10 cellular contexts compared by ENCODE assay signal in the genomic region with DNA sequence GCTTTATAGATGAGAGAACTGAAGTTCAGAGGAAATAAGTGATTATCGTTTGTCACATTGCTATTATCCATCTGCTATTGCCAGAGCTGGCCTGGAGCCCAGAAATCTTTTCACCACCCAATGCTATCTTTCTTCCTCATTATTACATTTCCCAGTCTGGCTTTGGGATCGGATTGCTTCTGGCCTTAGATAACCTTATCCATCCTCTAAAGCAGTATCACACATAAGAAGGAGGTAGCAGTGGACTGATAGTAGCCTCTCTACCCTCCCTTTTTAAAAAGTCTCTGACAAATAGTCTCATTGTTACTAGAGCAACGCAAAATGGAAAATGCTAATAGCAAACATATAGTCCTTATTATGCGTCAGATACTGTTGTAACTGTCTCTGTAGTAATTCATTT. TPM values are rescaled to one million over a fixed set of nuclear protein-coding genes. Genes with fewer than 3 reads are reported as not detected.
DNase-seq lines count a peak whose midpoint lies in the region; ATAC-seq and TF ChIP-seq lines count a peak whose summit lies in the region.
"Had no signal": no experiment of that assay in that cellular context is flagged by ENCODE, and none has a peak within 500 bp of the region (broad histone marks: within the 10 kb centered on the region; RNA-seq: fewer than 3 reads in every experiment).

No MANE protein-coding gene starts in this region.

- H3K27me3 Mint-ChIP-seq in GM23338 (ENCODE audit: insufficient read depth, low read depth, poor library complexity) = no peaks in the 10 kb centered on the region

- H3K79me2 ChIP-seq in GM23338 (replicated peaks; ENCODE audit: insufficient read depth) = peaks cover 23% of the 10 kb centered on the region

- H3K9me2 ChIP-seq in GM23338 (ENCODE audit: insufficient read depth) = no peaks in the 10 kb centered on the region

- 0 out of 2 replicates have a peak overlapping the region, but pooled peaks have one; percentile 44 for H2AFZ ChIP-seq in GM23338

- H3K27ac ChIP-seq in GM23338 (ENCODE audit: low read depth) (no peak overlapping the region), caudate nucleus (ENCODE audit: low read depth, low read length) (no peak overlapping the region), RWPE1 (no peak overlapping the region)

- no peak overlapping the region for H3K4me2 ChIP-seq in GM23338

- H3K27me3 ChIP-seq in GM23338 (ENCODE audit: insufficient read depth) = peaks cover 3% of the 10 kb centered on the region; the same call in 1 of the 2 replicates

- H3F3A ChIP-seq in GM23338 (replicated peaks; ENCODE audit: low read depth) = no peaks in the 10 kb centered on the region

- H3K36me3 ChIP-seq in GM23338 (ENCODE audit: insufficient read depth) = no peaks in the 10 kb centered on the region

- CTCF ChIA-PET in RWPE1 (lab: Yijun Ruan, JAX) = no interaction called here

- H3K4me1 ChIP-seq in GM23338 (ENCODE audit: insufficient read depth) = no peaks in the 10 kb centered on the region

- DNase-seq in GM23338 (ENCODE audit: low spot score) = no peak
- DNase-seq in NCI-H2227 (lab: John Stamatoyannopoulos, UW; ENCODE audit: unreplicated experiment) = peak; percentile 75
- DNase-seq in choroid plexus epithelial cell (ENCODE audit: low read depth) = peak; percentile 16
- peak; percentile 22 for DNase-seq in pons (ENCODE audit: low spot score)
- no peak for DNase-seq in caudate nucleus (lab: John Stamatoyannopoulos, UW)
- no peak for DNase-seq in RWPE1 (ENCODE audit: low spot score)
- DNase-seq in stimulated activated CD4-positive, alpha-beta T cell treated with anti-CD3 and anti-CD28 coated beads, Interleukin-4, amount 100 ng/mL, for 24 hours = no peak
- DNase-seq: activated CD4-positive, alpha-beta T cell treated with anti-CD3 and anti-CD28 coated beads, Interleukin-2, amount 10 ng/mL, durations not matched to agents 24 days and 14 days; activated naive CD4-positive, alpha-beta T cell treated with Interleukin-2 at 50 U/mL for 16 hours; GOT3 had no signal

- TF ChIP-seq CTCF in GM23338 (conservative IDR thresholded peaks at IDR 0.05; ENCODE audit: low read depth in 2 of 2) (no peak), choroid plexus epithelial cell (conservative IDR thresholded peaks at IDR 0.05; ENCODE audit: low read depth, low read length) (no peak), RWPE1 (conservative IDR thresholded peaks at IDR 0.05; ENCODE audit: low read depth) (no peak)

- H3K4me3 ChIP-seq in GM23338 = no peak overlapping the region
- H3K4me3 ChIP-seq in choroid plexus epithelial cell (ENCODE audit: low read depth, low read length) = no peak overlapping the region

- H3K9me3 Mint-ChIP-seq in GM23338 = peaks cover 6% of the 10 kb centered on the region; the same call in 2 of the 3 replicates

- no peaks in the 10 kb centered on the region for H4K20me1 ChIP-seq in GM23338 (replicated peaks; ENCODE audit: insufficient read depth)

- H3K4me1 Mint-ChIP-seq in GM23338 = peaks cover 5% of the 10 kb centered on the region

- no peak for ATAC-seq in GM23338

- peaks cover 14% of the 10 kb centered on the region; the same call in 2 of the 3 replicates for H3K36me3 Mint-ChIP-seq in GM23338 (ENCODE audit: low read depth)

- POLR2A ChIA-PET in RWPE1 (lab: Yijun Ruan, JAX; ENCODE audit: low non-redundant PET) = no interaction called here

- H3K4me3 Mint-ChIP-seq in GM23338 = no peak overlapping the region

- no peak overlapping the region for H3K27ac Mint-ChIP-seq in GM23338
- H3K27ac Mint-ChIP-seq: activated CD4-positive, alpha-beta T cell treated with anti-CD3 and anti-CD28 coated beads, Interleukin-2, amount 10 ng/mL, durations not matched to agents 24 days and 14 days had no signal

TF ChIP-seq in GM23338, 12 proteins besides CTCF, POLR2A, EP300 and RAD21:
- TF ChIP-seq CREB1 (CRISPR knock-in tag; IDR thresholded peaks at IDR 0.05; ENCODE audit: low read depth) = no peak
- TF ChIP-seq, protein P1, sequence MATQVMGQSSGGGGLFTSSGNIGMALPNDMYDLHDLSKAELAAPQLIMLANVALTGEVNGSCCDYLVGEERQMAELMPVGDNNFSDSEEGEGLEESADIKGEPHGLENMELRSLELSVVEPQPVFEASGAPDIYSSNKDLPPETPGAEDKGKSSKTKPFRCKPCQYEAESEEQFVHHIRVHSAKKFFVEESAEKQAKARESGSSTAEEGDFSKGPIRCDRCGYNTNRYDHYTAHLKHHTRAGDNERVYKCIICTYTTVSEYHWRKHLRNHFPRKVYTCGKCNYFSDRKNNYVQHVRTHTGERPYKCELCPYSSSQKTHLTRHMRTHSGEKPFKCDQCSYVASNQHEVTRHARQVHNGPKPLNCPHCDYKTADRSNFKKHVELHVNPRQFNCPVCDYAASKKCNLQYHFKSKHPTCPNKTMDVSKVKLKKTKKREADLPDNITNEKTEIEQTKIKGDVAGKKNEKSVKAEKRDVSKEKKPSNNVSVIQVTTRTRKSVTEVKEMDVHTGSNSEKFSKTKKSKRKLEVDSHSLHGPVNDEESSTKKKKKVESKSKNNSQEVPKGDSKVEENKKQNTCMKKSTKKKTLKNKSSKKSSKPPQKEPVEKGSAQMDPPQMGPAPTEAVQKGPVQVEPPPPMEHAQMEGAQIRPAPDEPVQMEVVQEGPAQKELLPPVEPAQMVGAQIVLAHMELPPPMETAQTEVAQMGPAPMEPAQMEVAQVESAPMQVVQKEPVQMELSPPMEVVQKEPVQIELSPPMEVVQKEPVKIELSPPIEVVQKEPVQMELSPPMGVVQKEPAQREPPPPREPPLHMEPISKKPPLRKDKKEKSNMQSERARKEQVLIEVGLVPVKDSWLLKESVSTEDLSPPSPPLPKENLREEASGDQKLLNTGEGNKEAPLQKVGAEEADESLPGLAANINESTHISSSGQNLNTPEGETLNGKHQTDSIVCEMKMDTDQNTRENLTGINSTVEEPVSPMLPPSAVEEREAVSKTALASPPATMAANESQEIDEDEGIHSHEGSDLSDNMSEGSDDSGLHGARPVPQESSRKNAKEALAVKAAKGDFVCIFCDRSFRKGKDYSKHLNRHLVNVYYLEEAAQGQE (IDR thresholded peaks at IDR 0.05; ENCODE audit: unreplicated experiment) = no peak
- no peak for TF ChIP-seq ZNF331 (CRISPR knock-in tag; IDR thresholded peaks at IDR 0.05; ENCODE audit: low read depth)
- no peak for TF ChIP-seq STAT1 (IDR thresholded peaks at IDR 0.05; ENCODE audit: unreplicated experiment)
- no peak for TF ChIP-seq EZH2 (IDR thresholded peaks at IDR 0.05; ENCODE audit: low read depth, unreplicated experiment)
TF ChIP-seq in GM23338: peak in this region for 0.

RNA-seq across cellular contexts. Expression of a gene that starts 1.3 kb away (rescaled TPM):
- 48.5 and 52.1 TPM in 2 replicates for total RNA-seq in GM23338 (2014; rRNA removed; shearing (Covaris generic))
- polyA plus RNA-seq in GM23338 (2016; fragmentation: Nextera tagmentation; extraction: Ambion mirVana) = 16.3 and 16.6 TPM in 2 replicates

RNA-seq across cellular contexts. Expression of a gene that starts 55.5 kb away (rescaled TPM):
- 15.1 and 20.5 TPM in 2 replicates for total RNA-seq in GM23338 (2014; rRNA removed; shearing (Covaris generic))
- polyA plus RNA-seq in GM23338 (2016; fragmentation: Nextera tagmentation; extraction: Ambion mirVana) = 17.9 and 23.0 TPM in 2 replicates

Comparison
In these comparisons a context has a peak if more than half of its experiments do, and no peak if none do; other contexts are left out.
1. DNase-seq: peak in NCI-H2227 (single experiment), choroid plexus epithelial cell (single experiment) and pons (single experiment); none in GM23338 (single experiment), caudate nucleus (0 of 61), RWPE1 (single experiment) and stimulated activated CD4-positive, alpha-beta T cell treated with anti-CD3 and anti-CD28 coated beads, Interleukin-4, amount 100 ng/mL, for 24 hours (single experiment).